In the genomic region with DNA sequence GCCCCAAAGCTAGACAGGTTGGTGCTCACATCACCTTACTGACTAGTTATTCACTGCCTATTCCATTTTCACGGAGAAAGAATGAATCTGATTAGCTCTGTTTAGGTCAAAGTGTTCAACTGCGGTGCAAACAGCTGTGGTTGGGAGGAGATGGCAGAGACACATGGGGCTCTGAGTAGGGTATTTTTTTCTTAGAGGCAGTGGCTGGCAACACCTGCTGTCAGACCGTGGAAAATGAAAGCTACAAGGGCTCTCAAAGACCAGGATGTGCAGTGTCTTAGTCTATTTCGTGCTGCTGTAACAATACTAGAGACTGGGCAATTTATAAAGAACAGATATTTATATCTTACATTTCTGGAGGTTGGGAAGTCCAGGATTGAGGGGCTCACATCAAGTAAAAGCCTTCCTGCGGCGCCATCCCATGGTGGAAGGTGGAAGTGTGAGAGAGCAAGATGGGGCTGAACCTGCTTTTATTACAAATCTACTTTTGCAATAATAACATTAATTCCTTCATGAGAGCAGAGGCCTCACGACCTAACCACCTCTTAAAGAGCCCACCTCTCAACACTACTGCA, we compare ENCODE assay signal across 12 cellular contexts. TPM values are rescaled to one million over a fixed set of nuclear protein-coding genes. Genes with fewer than 3 reads are reported as not detected.
DNase-seq lines count a peak whose midpoint lies in the region; ATAC-seq and TF ChIP-seq lines count a peak whose summit lies in the region.
"Had no signal": no experiment of that assay in that cellular context is flagged by ENCODE, and none has a peak within 500 bp of the region (broad histone marks: within the 10 kb centered on the region; RNA-seq: fewer than 3 reads in every experiment).

No MANE protein-coding gene starts in this region.

- no peak overlapping the region for H3K27ac ChIP-seq in CD8-positive, alpha-beta T cell (ENCODE audit: low read depth, low read length)
- H3K27ac ChIP-seq in OCI-LY1 (ENCODE audit: low read depth, low read length, poor library complexity, severe bottlenecking) (peak overlapping the region; percentile 97), endodermal cell (ENCODE audit: low read depth, low read length) (no peak overlapping the region)
- H3K27ac ChIP-seq: heart right ventricle had no signal

- no peak overlapping the region for H3K27ac Mint-ChIP-seq in CD8-positive, alpha-beta T cell
- H3K27ac Mint-ChIP-seq in endodermal cell, result no peak overlapping the region

- no peaks in the 10 kb centered on the region for H3K9me2 ChIP-seq in OCI-LY1 (ENCODE audit: low read depth, low read length)

- no peaks in the 10 kb centered on the region for H4K20me1 ChIP-seq in OCI-LY1 (ENCODE audit: insufficient read depth, low read length)

- H3K9me3 ChIP-seq in CD8-positive, alpha-beta T cell (ENCODE audit: low read length), result no peaks in the 10 kb centered on the region
- H3K9me3 ChIP-seq in OCI-LY1 (ENCODE audit: low read length) (no peaks in the 10 kb centered on the region), endodermal cell (ENCODE audit: control insufficient read depth, low read length) (no peaks in the 10 kb centered on the region)
- H3K9me3 ChIP-seq: heart right ventricle had no signal

- H3K9ac ChIP-seq in OCI-LY1 (ENCODE audit: low read length), result peak overlapping the region; percentile 51
- H3K9ac ChIP-seq in endodermal cell (ENCODE audit: extremely low read depth, low read length, poor library complexity, severe bottlenecking), result no peak overlapping the region

- no peak overlapping the region for H3K4me3 Mint-ChIP-seq in CD8-positive, alpha-beta T cell
- no peak overlapping the region for H3K4me3 Mint-ChIP-seq in endodermal cell
- H3K4me3 Mint-ChIP-seq: neural crest cell had no signal

- intact Hi-C loops in CD8-positive, alpha-beta T cell (cut with DNase I, micrococcal nuclease), result no loop called here

- no peaks in the 10 kb centered on the region for H3K27me3 ChIP-seq in CD8-positive, alpha-beta T cell (ENCODE audit: insufficient read depth, low read length)
- no peaks in the 10 kb centered on the region for H3K27me3 ChIP-seq in OCI-LY1 (ENCODE audit: insufficient read depth, low read length)
- H3K27me3 ChIP-seq in endodermal cell (ENCODE audit: control insufficient read depth, insufficient read depth, low read length, poor library complexity, severe bottlenecking), result no peaks in the 10 kb centered on the region

- H2AFZ ChIP-seq in OCI-LY1 (ENCODE audit: low read length), result no peak overlapping the region

- H3K4me2 ChIP-seq in OCI-LY1 (ENCODE audit: low read length), result peak overlapping the region; percentile 62

- H3K4me1 ChIP-seq in CD8-positive, alpha-beta T cell (ENCODE audit: insufficient read depth, low read length), result no peaks in the 10 kb centered on the region
- H3K4me1 ChIP-seq in OCI-LY1 (ENCODE audit: insufficient read depth, low read length, severe bottlenecking), result peaks cover 38% of the 10 kb centered on the region
- no peaks in the 10 kb centered on the region for H3K4me1 ChIP-seq in endodermal cell (ENCODE audit: control insufficient read depth, insufficient read depth, low read length)
- H3K4me1 ChIP-seq: heart right ventricle had no signal

- no peaks in the 10 kb centered on the region; the same call in 1 of the 2 replicates for H3F3A ChIP-seq in OCI-LY1 (ENCODE audit: insufficient read depth, low read length)

- no peak overlapping the region for H3K4me3 ChIP-seq in CD8-positive, alpha-beta T cell (ENCODE audit: low read depth, low read length)
- H3K4me3 ChIP-seq in OCI-LY1 (ENCODE audit: low read depth, low read length, poor library complexity, severe bottlenecking) (peak overlapping the region; percentile 15), endodermal cell (ENCODE audit: low read length) (no peak overlapping the region)
- H3K4me3 ChIP-seq: heart right ventricle had no signal

- DNase-seq in CD8-positive, alpha-beta T cell, result no peak
- DNase-seq in endodermal cell (peak; percentile 78), HUDEP-2 (lab: John Stamatoyannopoulos, UW; ENCODE audit: unreplicated experiment in 76 of 76) (no peak), cortex of kidney (lab: John Stamatoyannopoulos, UW) (no peak)
- DNase-seq: anterior cingulate cortex, heart right ventricle, NCI-H187 had no signal

- H3K79me2 ChIP-seq in OCI-LY1 (ENCODE audit: insufficient read depth, low read length), result no peaks in the 10 kb centered on the region

- H3K4me1 Mint-ChIP-seq in CD8-positive, alpha-beta T cell (ENCODE audit: low read depth), result no peaks in the 10 kb centered on the region
- H3K4me1 Mint-ChIP-seq in endodermal cell, result no peaks in the 10 kb centered on the region

- POLR2A ChIA-PET in CD8-positive, alpha-beta T cell (lab: Charles Lee), result no interaction called here

- no peaks in the 10 kb centered on the region for H3K36me3 Mint-ChIP-seq in CD8-positive, alpha-beta T cell
- no peaks in the 10 kb centered on the region for H3K36me3 Mint-ChIP-seq in endodermal cell (ENCODE audit: low read depth)

- WGBS in endodermal cell (ENCODE audit: insufficient coverage in 1 of 2, insufficient read length in 1 of 2), 2 experiments, result 77% methylated on average over 5 of the region's 7 CpGs; no CpG with 5 or more reads in 1 of the 2 experiments

- TF ChIP-seq CTCF in CD8-positive, alpha-beta T cell (IDR thresholded peaks at IDR 0.05), result no peak
- TF ChIP-seq CTCF in OCI-LY1 (IDR thresholded peaks at IDR 0.05; ENCODE audit: low read length) (peak; percentile 53; the same call in 1 of the 2 replicates), endodermal cell (conservative IDR thresholded peaks at IDR 0.05) (peak; percentile 61)

- H3K36me3 ChIP-seq in CD8-positive, alpha-beta T cell (ENCODE audit: insufficient read depth, low read length), result no peaks in the 10 kb centered on the region
- H3K36me3 ChIP-seq in OCI-LY1 (ENCODE audit: insufficient read depth, low read length), result no peaks in the 10 kb centered on the region
- no peaks in the 10 kb centered on the region for H3K36me3 ChIP-seq in endodermal cell (ENCODE audit: control insufficient read depth, insufficient read depth, low read length)
- H3K36me3 ChIP-seq: heart right ventricle had no signal

- no peaks in the 10 kb centered on the region for H3K27me3 Mint-ChIP-seq in CD8-positive, alpha-beta T cell (ENCODE audit: low read depth)
- no peaks in the 10 kb centered on the region for H3K27me3 Mint-ChIP-seq in endodermal cell (ENCODE audit: insufficient read depth)

- H3K9me3 Mint-ChIP-seq in CD8-positive, alpha-beta T cell, result peaks cover 1% of the 10 kb centered on the region
- peaks cover 58% of the 10 kb centered on the region for H3K9me3 Mint-ChIP-seq in endodermal cell

- CTCF ChIA-PET in CD8-positive, alpha-beta T cell (lab: Charles Lee), result interaction anchor here (1.1 kb wide), 1 partner anchor 163 kb away, joined by 3 read pairs; no protein-coding TSS in a partner anchor

- ATAC-seq in CD8-positive, alpha-beta T cell, result peak; percentile 26
- ATAC-seq in GM18873 (IDR thresholded peaks at IDR 0.05; ENCODE audit: low FRiP score, unreplicated experiment) (peak; percentile 53), HG02610 (IDR thresholded peaks at IDR 0.05; ENCODE audit: unreplicated experiment) (no peak), HG03378 (IDR thresholded peaks at IDR 0.05; ENCODE audit: unreplicated experiment) (no peak)
- ATAC-seq: heart right ventricle had no signal

RNA-seq across cellular contexts. Expression of a gene that starts 10.6 kb away (rescaled TPM):
- total RNA-seq in CD8-positive, alpha-beta T cell, result not detected
- not detected for total RNA-seq in endodermal cell
- not detected for polyA plus RNA-seq in endodermal cell (2013, experiment 1 of 2)
- polyA plus RNA-seq in endodermal cell (2013, experiment 2 of 2), result not detected
- total RNA-seq: heart right ventricle had no signal
- polyA plus RNA-seq: heart right ventricle had no signal

Comparison
In these comparisons a context has a peak if more than half of its experiments do, and no peak if none do; other contexts are left out.
1. ATAC-seq: peak in CD8-positive, alpha-beta T cell (single experiment) and GM18873 (single experiment); none in HG02610 (single experiment) and HG03378 (single experiment).